Comparison of ENCODE assay signal across 29 cellular contexts in the genomic region with DNA sequence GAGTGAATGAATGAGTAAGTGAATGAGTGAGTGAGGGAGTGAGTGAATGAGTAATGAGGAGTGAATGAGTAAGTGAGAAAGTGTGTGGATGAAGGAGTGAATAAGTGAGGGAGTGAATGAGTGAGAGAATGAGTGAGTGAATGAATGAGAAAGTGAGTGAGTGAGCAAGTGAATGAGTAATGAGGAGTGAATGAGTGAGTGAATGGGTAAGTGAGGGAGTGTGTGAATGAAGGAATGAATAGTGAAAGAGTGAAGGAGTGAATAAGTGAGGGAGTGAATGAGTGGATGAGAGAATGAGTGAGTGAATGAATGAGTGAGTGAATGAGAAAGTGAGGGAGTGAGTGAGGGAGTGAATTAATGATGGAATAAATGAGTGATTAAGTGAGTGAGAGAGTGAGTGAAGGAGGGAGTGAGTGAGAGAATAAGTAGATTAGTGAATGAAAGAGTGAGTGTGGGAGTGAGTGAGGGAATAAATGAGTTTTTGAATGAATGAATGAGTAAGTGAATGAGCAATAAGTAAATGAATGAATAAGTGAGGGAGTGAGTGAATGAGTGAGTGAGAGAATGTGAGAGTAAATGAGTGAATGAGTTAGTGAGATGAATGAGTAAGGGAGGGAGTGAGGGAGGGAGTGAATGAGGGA.
"Had no signal": no experiment of that assay in that cellular context is flagged by ENCODE, and none has a peak within 500 bp of the region (broad histone marks: within the 10 kb centered on the region; RNA-seq: fewer than 3 reads in every experiment).

No MANE protein-coding gene starts in this region.

- H3K4me3 Mint-ChIP-seq: naive thymus-derived CD8-positive, alpha-beta T cell; nephron; neural crest cell; stimulated activated memory B cell treated with anti-CD40 and anti-IgM and Interleukin-4, amounts not matched to agents 10 μg/mL and 1 μg/mL and 100 μg/mL, for 72 hours had no signal

- ATAC-seq: left colon; left lung; lower lobe of right lung; naive thymus-derived CD8-positive, alpha-beta T cell; pancreas; right cardiac atrium; stimulated activated memory B cell treated with anti-CD40 and anti-IgM and Interleukin-4, amounts not matched to agents 10 μg/mL and 1 μg/mL and 100 μg/mL, for 72 hours; stimulated activated naive CD8-positive, alpha-beta T cell treated with anti-CD3 and anti-CD28 coated beads, Interleukin-15, Interleukin-2, amounts not matched to agents 100 U/mL and 50 U/mL, for 24 hours had no signal

- H3K27ac Mint-ChIP-seq: nephron; stimulated activated memory B cell treated with anti-CD40 and anti-IgM and Interleukin-4, amounts not matched to agents 10 μg/mL and 1 μg/mL and 100 μg/mL, for 72 hours had no signal

- H3K36me3 Mint-ChIP-seq: stimulated activated memory B cell treated with anti-CD40 and anti-IgM and Interleukin-4, amounts not matched to agents 10 μg/mL and 1 μg/mL and 100 μg/mL, for 72 hours had no signal

- FAIRE-seq: islet of Langerhans, kidney, pancreas, small intestine had no signal

- H3K27me3 ChIP-seq: pancreas, testis, thyroid gland, upper lobe of left lung had no signal

- H3K4me1 Mint-ChIP-seq: naive thymus-derived CD8-positive, alpha-beta T cell; nephron; stimulated activated memory B cell treated with anti-CD40 and anti-IgM and Interleukin-4, amounts not matched to agents 10 μg/mL and 1 μg/mL and 100 μg/mL, for 72 hours had no signal

- H3K36me3 ChIP-seq: left lung, lower lobe of right lung, pancreas, prostate gland, sigmoid colon, spleen, stomach, thyroid gland, transverse colon, upper lobe of left lung had no signal

- H3K9me3 ChIP-seq: pancreas, prostate gland, sigmoid colon, testis, thyroid gland had no signal

- H3K4me3 ChIP-seq: left lung, lower lobe of right lung, pancreas, prostate gland, sigmoid colon, spleen, stomach, testis, thyroid gland, transverse colon, upper lobe of left lung had no signal

- H3K27ac ChIP-seq: left lung, lower lobe of right lung, pancreas, prostate gland, sigmoid colon, spleen, stomach, testis, thyroid gland, transverse colon, upper lobe of left lung had no signal

- DNase-seq: hippocampal formation; kidney; left colon; left lung; lower lobe of right lung; mammary epithelial cell; mesenchymal stem cell; naive thymus-derived CD8-positive, alpha-beta T cell; nucleus accumbens; pancreas; posterior cingulate gyrus; retina; right cardiac atrium; sigmoid colon; small intestine; spleen; stimulated activated CD4-positive, alpha-beta T cell treated with anti-CD3 and anti-CD28 coated beads, Interleukin-4, amount 100 ng/mL, for 24 hours; stimulated activated CD8-positive, alpha-beta memory T cell treated with anti-CD3 and anti-CD28 coated beads, Interleukin-4, amount 100 ng/mL, for 48 hours; stimulated activated naive CD8-positive, alpha-beta T cell treated with anti-CD3 and anti-CD28 coated beads, Interleukin-15, Interleukin-2, amounts not matched to agents 100 U/mL and 50 U/mL, for 24 hours; stomach; testis; thyroid gland; transverse colon; upper lobe of left lung had no signal

- H3K4me1 ChIP-seq: left lung, lower lobe of right lung, pancreas, prostate gland, sigmoid colon, spleen, stomach, testis, thyroid gland, transverse colon, upper lobe of left lung had no signal
